17 cellular contexts compared by ENCODE assay signal in genomic region chr9:92654481-92655301, GRCh38. TPM values are rescaled to one million over a fixed set of nuclear protein-coding genes. Genes with fewer than 3 reads are reported as not detected.
DNase-seq lines count a peak whose midpoint lies in the region; ATAC-seq, FAIRE-seq and TF ChIP-seq lines count a peak whose summit lies in the region.
"Had no signal": no experiment of that assay in that cellular context is flagged by ENCODE, and none has a peak within 500 bp of the region (broad histone marks: within the 10 kb centered on the region; RNA-seq: fewer than 3 reads in every experiment).

No MANE protein-coding gene starts in this region.

- DNase-seq in astrocyte (ENCODE audit: low read depth) (no peak), foreskin keratinocyte (peak; percentile 84 to 92), gastrocnemius medialis (peak; percentile 12 to 66), GDM1 (lab: John Stamatoyannopoulos, UW) (no peak)
- DNase-seq: activated CD8-positive, alpha-beta memory T cell treated with anti-CD3 and anti-CD28 coated beads, Interleukin-2, amount 50 U/mL, for 48 hours; CD4-positive, CD25-positive, alpha-beta regulatory T cell; NCI-H187 treated with DMSO at 0.1 percent for 48 hours; NCI-H748 treated with DMSO at 0.1 percent for 48 hours; nucleus accumbens; RPMI8226 had no signal

- intact Hi-C loops in gastrocnemius medialis (cut with DNase I; ENCODE audit: low total_unique reads), result no loop called here

- H3K36me3 ChIP-seq in HEK293 (ENCODE audit: control insufficient read depth in 2 of 2, insufficient read depth in 1 of 2, low read length in 2 of 2) (peaks cover 0 to 76% of the 10 kb centered on the region in 2 experiments; a peak in 2 of 3 replicates), astrocyte (ENCODE audit: insufficient read depth, low read length) (peaks cover 3% of the 10 kb centered on the region), gastrocnemius medialis (peaks cover 0 to 19% of the 10 kb centered on the region in 2 donors)

- peaks cover 44% of the 10 kb centered on the region for H3K79me2 ChIP-seq in astrocyte (ENCODE audit: insufficient read depth, low read length)

- H3K4me3 ChIP-seq in HEK293 (ENCODE audit: low read depth, low read length), result no peak overlapping the region
- no peak overlapping the region for H3K4me3 ChIP-seq in astrocyte (ENCODE audit: insufficient read depth, low read depth, low read length)
- no peak overlapping the region for H3K4me3 ChIP-seq in gastrocnemius medialis

- in situ Hi-C loops in gastrocnemius medialis (cut with MboI; ENCODE audit: low sequenced_read_pairs in 4 of 4), result no loop called here

- POLR2A ChIA-PET in HEK293 (lab: Yijun Ruan, JAX), result no interaction called here

- CTCF ChIA-PET in HEK293 (lab: Yijun Ruan, JAX), result interaction anchor here (0.9 kb wide), 1 partner anchor 20 kb away, joined by 4 read pairs; no protein-coding TSS in a partner anchor

- peaks cover 72% of the 10 kb centered on the region for H4K20me1 ChIP-seq in astrocyte (ENCODE audit: insufficient read depth, low read length)

- H3K4me3 Mint-ChIP-seq in astrocyte (ENCODE audit: unreplicated experiment), result no peak overlapping the region
- H3K4me3 Mint-ChIP-seq: activated naive CD8-positive, alpha-beta T cell; CD4-positive, CD25-positive, alpha-beta regulatory T cell; T-helper 1 cell treated with Interleukin-12 subunit alpha and Interleukin-12 subunit beta and Interleukin-4 antibody, amounts not matched to agents 30 μg/mL and 1 μg/mL, for 36 hours had no signal

- H3K9me3 Mint-ChIP-seq in astrocyte (ENCODE audit: unreplicated experiment), result no peaks in the 10 kb centered on the region
- H3K9me3 Mint-ChIP-seq: CD4-positive, CD25-positive, alpha-beta regulatory T cell; T-helper 1 cell treated with Interleukin-12 subunit alpha and Interleukin-12 subunit beta and Interleukin-4 antibody, amounts not matched to agents 30 μg/mL and 1 μg/mL, for 36 hours had no signal

- TF ChIP-seq CTCF in HEK293 (tag by site-specific recombination; IDR thresholded peaks at IDR 0.05) (no peak), astrocyte (IDR thresholded peaks at IDR 0.05; ENCODE audit: insufficient read depth, low read depth, low read length) (no peak), foreskin keratinocyte (conservative IDR thresholded peaks at IDR 0.05) (peak; percentile 14), gastrocnemius medialis (IDR thresholded peaks at IDR 0.05 in 4 of 5, conservative IDR thresholded peaks at IDR 0.05 in 1 of 5) (no peak)

- H3K27me3 ChIP-seq in astrocyte (ENCODE audit: insufficient read depth, low read length) (no peaks in the 10 kb centered on the region), foreskin keratinocyte (no peaks in the 10 kb centered on the region), gastrocnemius medialis (no peaks in the 10 kb centered on the region)

- H3K27me3 Mint-ChIP-seq in astrocyte (ENCODE audit: low read depth, unreplicated experiment), result no peaks in the 10 kb centered on the region
- H3K27me3 Mint-ChIP-seq: activated naive CD8-positive, alpha-beta T cell; CD4-positive, CD25-positive, alpha-beta regulatory T cell had no signal

- ATAC-seq in foreskin keratinocyte, result peak; percentile 92
- ATAC-seq in gastrocnemius medialis, result peak; percentile 89
- no peak for ATAC-seq in HG03565 (IDR thresholded peaks at IDR 0.05; ENCODE audit: unreplicated experiment)
- no peak for ATAC-seq in HG03135 (IDR thresholded peaks at IDR 0.05; ENCODE audit: unreplicated experiment)
- ATAC-seq: activated CD4-positive, CD25-positive, alpha-beta regulatory T cell treated with anti-CD3 and anti-CD28 coated beads, Interleukin-2, amount 50 U/mL, for 24 hours had no signal

- H3K27ac ChIP-seq in HEK293 (ENCODE audit: extremely low read depth, low read depth, low read length), result no peak overlapping the region
- peak overlapping the region; percentile 82 for H3K27ac ChIP-seq in astrocyte (ENCODE audit: low read depth, low read length)
- H3K27ac ChIP-seq in foreskin keratinocyte, result peak overlapping the region; percentile 90
- H3K27ac ChIP-seq in gastrocnemius medialis, result peak overlapping the region in 2 of 4 donors; percentile 52 to 73

- H2AFZ ChIP-seq in astrocyte (ENCODE audit: low read depth, low read length), result no peak overlapping the region

- peaks cover 31% of the 10 kb centered on the region for H3K36me3 Mint-ChIP-seq in astrocyte (ENCODE audit: low read depth, unreplicated experiment)

- no peak for TF ChIP-seq POLR2A in gastrocnemius medialis (IDR thresholded peaks at IDR 0.05)

- H3K9me3 ChIP-seq in HEK293 (ENCODE audit: control insufficient read depth, insufficient read depth, low read depth, low read length) (no peaks in the 10 kb centered on the region), astrocyte (ENCODE audit: insufficient read depth, low read depth, low read length) (no peaks in the 10 kb centered on the region), gastrocnemius medialis (no peaks in the 10 kb centered on the region)

- H3K27ac Mint-ChIP-seq in astrocyte (ENCODE audit: unreplicated experiment), result no peak overlapping the region
- H3K27ac Mint-ChIP-seq: activated naive CD8-positive, alpha-beta T cell; CD4-positive, CD25-positive, alpha-beta regulatory T cell; T-helper 1 cell treated with Interleukin-12 subunit alpha and Interleukin-12 subunit beta and Interleukin-4 antibody, amounts not matched to agents 30 μg/mL and 1 μg/mL, for 36 hours had no signal

- H3K4me1 Mint-ChIP-seq in astrocyte (ENCODE audit: low read depth, unreplicated experiment), result peaks cover 3% of the 10 kb centered on the region

- no peak for FAIRE-seq in astrocyte (lab: Jason Lieb, UNC)
- FAIRE-seq: colon had no signal

- peaks cover 5% of the 10 kb centered on the region; the same call in 1 of the 2 replicates for H3K4me1 ChIP-seq in HEK293 (ENCODE audit: control insufficient read depth, insufficient read depth, low read length)
- peaks cover 10% of the 10 kb centered on the region for H3K4me1 ChIP-seq in astrocyte (ENCODE audit: insufficient read depth, low read length)
- peaks cover 13% of the 10 kb centered on the region for H3K4me1 ChIP-seq in foreskin keratinocyte
- H3K4me1 ChIP-seq in gastrocnemius medialis, result peaks cover 6% of the 10 kb centered on the region in 2 donors

- peak overlapping the region; percentile 52 for H3K4me2 ChIP-seq in astrocyte (ENCODE audit: low read length)

- peak overlapping the region; percentile 60 for H3K9ac ChIP-seq in astrocyte (ENCODE audit: low read length)

TF ChIP-seq in HEK293, 187 proteins besides CTCF, POLR2A, EP300 and RAD21:
- TF ChIP-seq KLF1 (tag by site-specific recombination; IDR thresholded peaks at IDR 0.05) (peak; percentile 87), TRIM28 (IDR thresholded peaks at IDR 0.05; ENCODE audit: borderline replicate concordance, low read length) (no peak)

RNA-seq across cellular contexts. Expression of gene IPPK, which starts 15.2 kb away (rescaled TPM):
- total RNA-seq in astrocyte (11.3 and 14.1 TPM in 2 replicates), foreskin keratinocyte (16.7 and 17.1 TPM in 2 replicates), gastrocnemius medialis (10 to 100 TPM in 1 of 4 donors, 1 to 10 TPM in 3; 6.8 to 11.4 (median 7.5) TPM)
- polyA plus RNA-seq in foreskin keratinocyte, result 10.4 and 12.9 TPM in 2 replicates

Comparison
In these comparisons a context has a peak if more than half of its experiments do, and no peak if none do; other contexts are left out.
1. DNase-seq: peak in foreskin keratinocyte (2 of 2) and gastrocnemius medialis (2 of 2); none in astrocyte (single experiment) and GDM1 (single experiment).
2. ATAC-seq: peak in foreskin keratinocyte (single experiment) and gastrocnemius medialis (2 of 2); none in HG03565 (single experiment) and HG03135 (single experiment).